In the genomic region with DNA sequence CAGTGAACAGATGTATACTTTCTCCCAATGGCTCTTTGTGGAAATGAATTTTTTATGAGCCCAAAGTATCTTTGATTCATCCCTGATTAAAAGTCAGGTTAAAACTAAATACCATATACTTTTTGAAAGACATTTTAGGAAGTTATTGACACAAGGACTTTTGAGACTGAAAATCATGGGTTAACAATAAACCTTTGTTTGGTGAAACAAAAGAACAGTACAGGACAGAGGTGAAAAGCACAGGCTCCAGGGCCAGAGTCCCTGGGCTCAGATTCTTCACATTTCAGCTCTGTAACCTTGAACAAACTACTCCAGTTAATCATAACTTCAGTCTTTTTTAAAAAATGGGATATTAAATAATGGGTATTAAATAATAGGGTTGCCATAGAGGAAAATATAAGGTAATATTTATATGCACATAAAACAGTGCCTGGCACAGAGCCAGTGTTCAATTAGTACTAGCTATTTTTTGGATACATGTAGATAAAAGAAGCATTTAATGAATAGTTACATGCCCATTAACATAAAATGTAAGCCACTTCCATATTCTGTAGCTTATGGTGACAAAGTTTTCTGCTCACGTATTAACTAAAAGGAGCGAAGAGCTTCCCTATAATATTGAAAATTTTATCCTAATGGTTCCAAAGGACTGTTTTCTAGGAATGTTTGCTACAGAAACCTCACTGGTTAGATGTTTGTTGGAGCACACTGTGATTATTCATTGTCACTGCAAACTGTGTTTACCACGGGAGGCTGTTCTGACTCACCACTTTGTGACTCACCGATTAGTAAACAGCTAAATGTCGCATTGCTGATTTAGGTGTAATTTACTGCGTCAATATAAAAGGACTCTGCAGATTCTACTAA, we compare ENCODE assay signal across 1 cellular context.
TF ChIP-seq lines count a peak whose summit lies in the region.

No MANE protein-coding gene starts in this region.

TF ChIP-seq in K562, 482 proteins besides CTCF, POLR2A, EP300 and RAD21 (continued from another document and continues in another):
- peak; percentile 30; the same call in 1 of the 2 replicates for TF ChIP-seq HMBOX1 (IDR thresholded peaks at IDR 0.05)
- TF ChIP-seq, protein P1, sequence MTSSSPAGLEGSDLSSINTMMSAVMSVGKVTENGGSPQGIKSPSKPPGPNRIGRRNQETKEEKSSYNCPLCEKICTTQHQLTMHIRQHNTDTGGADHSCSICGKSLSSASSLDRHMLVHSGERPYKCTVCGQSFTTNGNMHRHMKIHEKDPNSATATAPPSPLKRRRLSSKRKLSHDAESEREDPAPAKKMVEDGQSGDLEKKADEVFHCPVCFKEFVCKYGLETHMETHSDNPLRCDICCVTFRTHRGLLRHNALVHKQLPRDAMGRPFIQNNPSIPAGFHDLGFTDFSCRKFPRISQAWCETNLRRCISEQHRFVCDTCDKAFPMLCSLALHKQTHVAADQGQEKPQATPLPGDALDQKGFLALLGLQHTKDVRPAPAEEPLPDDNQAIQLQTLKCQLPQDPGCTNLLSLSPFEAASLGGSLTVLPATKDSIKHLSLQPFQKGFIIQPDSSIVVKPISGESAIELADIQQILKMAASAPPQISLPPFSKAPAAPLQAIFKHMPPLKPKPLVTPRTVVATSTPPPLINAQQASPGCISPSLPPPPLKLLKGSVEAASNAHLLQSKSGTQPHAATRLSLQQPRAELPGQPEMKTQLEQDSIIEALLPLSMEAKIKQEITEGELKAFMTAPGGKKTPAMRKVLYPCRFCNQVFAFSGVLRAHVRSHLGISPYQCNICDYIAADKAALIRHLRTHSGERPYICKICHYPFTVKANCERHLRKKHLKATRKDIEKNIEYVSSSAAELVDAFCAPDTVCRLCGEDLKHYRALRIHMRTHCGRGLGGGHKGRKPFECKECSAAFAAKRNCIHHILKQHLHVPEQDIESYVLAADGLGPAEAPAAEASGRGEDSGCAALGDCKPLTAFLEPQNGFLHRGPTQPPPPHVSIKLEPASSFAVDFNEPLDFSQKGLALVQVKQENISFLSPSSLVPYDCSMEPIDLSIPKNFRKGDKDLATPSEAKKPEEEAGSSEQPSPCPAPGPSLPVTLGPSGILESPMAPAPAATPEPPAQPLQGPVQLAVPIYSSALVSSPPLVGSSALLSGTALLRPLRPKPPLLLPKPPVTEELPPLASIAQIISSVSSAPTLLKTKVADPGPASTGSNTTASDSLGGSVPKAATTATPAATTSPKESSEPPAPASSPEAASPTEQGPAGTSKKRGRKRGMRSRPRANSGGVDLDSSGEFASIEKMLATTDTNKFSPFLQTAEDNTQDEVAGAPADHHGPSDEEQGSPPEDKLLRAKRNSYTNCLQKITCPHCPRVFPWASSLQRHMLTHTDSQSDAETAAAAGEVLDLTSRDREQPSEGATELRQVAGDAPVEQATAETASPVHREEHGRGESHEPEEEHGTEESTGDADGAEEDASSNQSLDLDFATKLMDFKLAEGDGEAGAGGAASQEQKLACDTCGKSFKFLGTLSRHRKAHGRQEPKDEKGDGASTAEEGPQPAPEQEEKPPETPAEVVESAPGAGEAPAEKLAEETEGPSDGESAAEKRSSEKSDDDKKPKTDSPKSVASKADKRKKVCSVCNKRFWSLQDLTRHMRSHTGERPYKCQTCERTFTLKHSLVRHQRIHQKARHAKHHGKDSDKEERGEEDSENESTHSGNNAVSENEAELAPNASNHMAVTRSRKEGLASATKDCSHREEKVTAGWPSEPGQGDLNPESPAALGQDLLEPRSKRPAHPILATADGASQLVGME (CRISPR knock-in tag; IDR thresholded peaks at IDR 0.05) = no peak
- no peak for TF ChIP-seq CGGBP1 (CRISPR knock-in tag; IDR thresholded peaks at IDR 0.05)
- TF ChIP-seq PTBP1 (IDR thresholded peaks at IDR 0.05; ENCODE audit: low read depth, low read length) = no peak
- 0 out of 2 replicates have a peak, but pooled peaks have one; percentile 62 for TF ChIP-seq ZNF766 (CRISPR knock-in tag; conservative IDR thresholded peaks at IDR 0.05)
- no peak for TF ChIP-seq SIN3B (IDR thresholded peaks at IDR 0.05; ENCODE audit: low read depth)
- TF ChIP-seq ZNF77 (CRISPR knock-in tag; IDR thresholded peaks at IDR 0.05) = no peak
- TF ChIP-seq NELFE (IDR thresholded peaks at IDR 0.05; ENCODE audit: insufficient read depth, insufficient read length) = no peak
- TF ChIP-seq SMAD1 (IDR thresholded peaks at IDR 0.05; ENCODE audit: low read depth, low read length, partially characterized antibody) = no peak
- no peak for TF ChIP-seq ADNP (tag; IDR thresholded peaks at IDR 0.05)
- TF ChIP-seq ETS2 (tag; IDR thresholded peaks at IDR 0.05; ENCODE audit: borderline replicate concordance, poor library complexity, severe bottlenecking) = no peak
- TF ChIP-seq ETV1 (tag; conservative IDR thresholded peaks at IDR 0.05; ENCODE audit: low read depth) = no peak
- TF ChIP-seq SIX5 (IDR thresholded peaks at IDR 0.05; ENCODE audit: borderline replicate concordance in 1 of 2, insufficient read depth in 1 of 2, low read depth in 1 of 2, low read length in 2 of 2) = no peak
- no peak for TF ChIP-seq SRSF1 (IDR thresholded peaks at IDR 0.05; ENCODE audit: low read depth, low read length)
- TF ChIP-seq BHLHE40 (IDR thresholded peaks at IDR 0.05; ENCODE audit: low read length) = 0 out of 2 replicates have a peak, but pooled peaks have one; percentile 16
- TF ChIP-seq SMARCB1 (IDR thresholded peaks at IDR 0.05; ENCODE audit: insufficient read length, low read depth) = no peak
- TF ChIP-seq PRPF4 (IDR thresholded peaks at IDR 0.05; ENCODE audit: insufficient read depth, low read depth, low read length, poor library complexity, severe bottlenecking) = no peak
- no peak for TF ChIP-seq ZNF583 (CRISPR knock-in tag; IDR thresholded peaks at IDR 0.05)
- TF ChIP-seq ZBTB34 (CRISPR knock-in tag; IDR thresholded peaks at IDR 0.05) = no peak
- no peak for TF ChIP-seq MIER1 (IDR thresholded peaks at IDR 0.05; ENCODE audit: low read depth)
- TF ChIP-seq ZNF274 (IDR thresholded peaks at IDR 0.05; ENCODE audit: borderline replicate concordance, low read depth, low read length) = no peak
- TF ChIP-seq ZNF655 (CRISPR knock-in tag; IDR thresholded peaks at IDR 0.05) = no peak
- no peak for TF ChIP-seq BDP1 (IDR thresholded peaks at IDR 0.05; ENCODE audit: insufficient read depth, insufficient read length)
- no peak for TF ChIP-seq ZNF551 (CRISPR knock-in tag; IDR thresholded peaks at IDR 0.05)
- no peak for TF ChIP-seq ZNF140 (CRISPR knock-in tag; IDR thresholded peaks at IDR 0.05)
- no peak for TF ChIP-seq ATF2 (CRISPR knock-in tag; IDR thresholded peaks at IDR 0.05)
- no peak for TF ChIP-seq KAT2B (IDR thresholded peaks at IDR 0.05; ENCODE audit: low read depth, low read length)
- peak; percentile 35 for TF ChIP-seq BRD9 (IDR thresholded peaks at IDR 0.05; ENCODE audit: low read depth, partially characterized antibody)
- TF ChIP-seq ETV5 (CRISPR knock-in tag; IDR thresholded peaks at IDR 0.05; ENCODE audit: low read depth) = no peak
- TF ChIP-seq RCOR1 (IDR thresholded peaks at IDR 0.05; ENCODE audit: borderline replicate concordance in 1 of 2, low read depth in 2 of 2, low read length in 2 of 2) = 0 out of 4 replicates have a peak, but pooled peaks of 1 of the 2 experiments have one; percentile 32
- TF ChIP-seq ZNF121 (CRISPR knock-in tag; conservative IDR thresholded peaks at IDR 0.05) = no peak
- 0 out of 2 replicates have a peak, but pooled peaks have one; percentile 65 for TF ChIP-seq JUNB (CRISPR knock-in tag; conservative IDR thresholded peaks at IDR 0.05)
- no peak for TF ChIP-seq SRSF7 (optimal IDR thresholded peaks at IDR 0.05; ENCODE audit: low read depth, low read length)
- TF ChIP-seq MECOM (CRISPR knock-in tag; IDR thresholded peaks at IDR 0.05) = no peak
- TF ChIP-seq SMAD2 (IDR thresholded peaks at IDR 0.05; ENCODE audit: low read depth, low read length) = no peak
- no peak for TF ChIP-seq ZKSCAN8 (CRISPR knock-in tag; IDR thresholded peaks at IDR 0.05)
- peak; percentile 48; the same call in 1 of the 2 replicates for TF ChIP-seq MAFK (IDR thresholded peaks at IDR 0.05; ENCODE audit: low read length)
- TF ChIP-seq, protein P2, sequence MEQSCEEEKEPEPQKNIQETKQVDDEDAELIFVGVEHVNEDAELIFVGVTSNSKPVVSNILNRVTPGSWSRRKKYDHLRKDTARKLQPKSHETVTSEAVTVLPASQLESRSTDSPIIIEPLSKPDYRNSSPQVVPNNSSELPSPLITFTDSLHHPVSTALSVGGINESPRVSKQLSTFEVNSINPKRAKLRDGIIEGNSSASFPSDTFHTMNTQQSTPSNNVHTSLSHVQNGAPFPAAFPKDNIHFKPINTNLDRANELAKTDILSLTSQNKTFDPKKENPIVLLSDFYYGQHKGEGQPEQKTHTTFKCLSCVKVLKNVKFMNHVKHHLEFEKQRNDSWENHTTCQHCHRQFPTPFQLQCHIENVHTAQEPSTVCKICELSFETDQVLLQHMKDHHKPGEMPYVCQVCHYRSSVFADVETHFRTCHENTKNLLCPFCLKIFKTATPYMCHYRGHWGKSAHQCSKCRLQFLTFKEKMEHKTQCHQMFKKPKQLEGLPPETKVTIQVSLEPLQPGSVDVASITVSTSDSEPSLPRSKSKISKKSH (CRISPR knock-in tag; IDR thresholded peaks at IDR 0.05) = no peak
- no peak for TF ChIP-seq COPS2 (conservative IDR thresholded peaks at IDR 0.05)
- no peak for TF ChIP-seq STAG1 (CRISPR knock-in tag; IDR thresholded peaks at IDR 0.05; ENCODE audit: borderline replicate concordance)
- TF ChIP-seq BACH1 (tag; IDR thresholded peaks at IDR 0.05) = no peak
- TF ChIP-seq, protein P3, sequence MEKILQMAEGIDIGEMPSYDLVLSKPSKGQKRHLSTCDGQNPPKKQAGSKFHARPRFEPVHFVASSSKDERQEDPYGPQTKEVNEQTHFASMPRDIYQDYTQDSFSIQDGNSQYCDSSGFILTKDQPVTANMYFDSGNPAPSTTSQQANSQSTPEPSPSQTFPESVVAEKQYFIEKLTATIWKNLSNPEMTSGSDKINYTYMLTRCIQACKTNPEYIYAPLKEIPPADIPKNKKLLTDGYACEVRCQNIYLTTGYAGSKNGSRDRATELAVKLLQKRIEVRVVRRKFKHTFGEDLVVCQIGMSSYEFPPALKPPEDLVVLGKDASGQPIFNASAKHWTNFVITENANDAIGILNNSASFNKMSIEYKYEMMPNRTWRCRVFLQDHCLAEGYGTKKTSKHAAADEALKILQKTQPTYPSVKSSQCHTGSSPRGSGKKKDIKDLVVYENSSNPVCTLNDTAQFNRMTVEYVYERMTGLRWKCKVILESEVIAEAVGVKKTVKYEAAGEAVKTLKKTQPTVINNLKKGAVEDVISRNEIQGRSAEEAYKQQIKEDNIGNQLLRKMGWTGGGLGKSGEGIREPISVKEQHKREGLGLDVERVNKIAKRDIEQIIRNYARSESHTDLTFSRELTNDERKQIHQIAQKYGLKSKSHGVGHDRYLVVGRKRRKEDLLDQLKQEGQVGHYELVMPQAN (IDR thresholded peaks at IDR 0.05; ENCODE audit: borderline replicate concordance) = no peak
- TF ChIP-seq RNF2 (IDR thresholded peaks at IDR 0.05) = no peak
- no peak for TF ChIP-seq YY1 (IDR thresholded peaks at IDR 0.05; ENCODE audit: borderline replicate concordance in 1 of 3, control insufficient read depth in 1 of 3, extremely low read depth in 1 of 3, insufficient read depth in 3 of 3, insufficient read length in 1 of 3, insufficient replicate concordance in 2 of 3, low read depth in 1 of 3, low read length in 2 of 3)
- no peak for TF ChIP-seq POLR2G (IDR thresholded peaks at IDR 0.05; ENCODE audit: low read depth, low read length)
- TF ChIP-seq ZNF354B (CRISPR knock-in tag; IDR thresholded peaks at IDR 0.05) = no peak
- no peak for TF ChIP-seq THRAP3 (IDR thresholded peaks at IDR 0.05; ENCODE audit: borderline replicate concordance)
- no peak for TF ChIP-seq TARDBP (IDR thresholded peaks at IDR 0.05)
